ENCODE assay signal across 25 cellular contexts in the genomic region with DNA sequence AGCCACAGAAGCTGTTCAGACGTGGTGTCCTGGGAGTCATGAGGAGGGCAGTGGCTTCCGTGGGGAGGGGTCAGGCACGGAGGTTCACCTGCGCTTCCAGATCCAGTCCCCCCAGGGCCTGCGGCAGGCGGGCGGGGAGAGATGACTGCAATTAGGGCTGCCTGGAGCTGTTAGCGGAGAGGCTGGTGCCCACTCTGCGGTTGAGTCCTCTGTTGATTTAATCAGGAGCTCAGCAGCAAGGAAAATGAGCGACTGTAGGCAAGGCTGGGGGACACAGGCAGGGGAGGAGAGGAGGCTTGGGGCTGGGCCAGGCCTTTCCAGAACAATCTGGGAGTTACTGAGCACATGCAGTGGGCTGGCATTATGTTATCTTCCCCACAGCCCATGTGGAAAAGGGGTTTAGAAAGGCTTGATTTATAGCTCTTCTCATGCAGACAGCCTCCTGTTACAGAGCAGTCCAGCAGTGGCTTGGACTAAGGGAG. TPM values are rescaled to one million over a fixed set of nuclear protein-coding genes. Genes with fewer than 3 reads are reported as not detected.
A peak's percentile ranks its signal among the peaks of the same experiment; 100 is the strongest.
DNase-seq lines count a peak whose midpoint lies in the region; TF ChIP-seq lines count a peak whose summit lies in the region.
"Had no signal": no experiment of that assay in that cellular context is flagged by ENCODE, and none has a peak within 500 bp of the region (broad histone marks: within the 10 kb centered on the region; RNA-seq: fewer than 3 reads in every experiment).

No MANE protein-coding gene starts in this region.

- H3K4me3 ChIP-seq in osteoblast (ENCODE audit: insufficient read depth, low read length): no peak overlapping the region
- H3K4me3 ChIP-seq: gastrocnemius medialis, MG63, Peyer's patch, SJSA1, uterus had no signal

- peak; percentile 35 for DNase-seq in G401 (ENCODE audit: low spot score)
- DNase-seq in NCI-H2227 (lab: John Stamatoyannopoulos, UW; ENCODE audit: unreplicated experiment): peak; percentile 62
- peak; percentile 70 for DNase-seq in amniotic epithelial cell (ENCODE audit: low read depth)
- DNase-seq in osteoblast (ENCODE audit: insufficient read length, low spot score, missing footprints): peak; percentile 86
- DNase-seq in 8988T: no peak
- no peak for DNase-seq in HEK293T (ENCODE audit: extremely low spot score)
- DNase-seq in NOMO-1 (lab: John Stamatoyannopoulos, UW; ENCODE audit: unreplicated experiment in 2 of 2): no peak
- DNase-seq: activated CD4-positive, alpha-beta T cell treated with anti-CD3 and anti-CD28 coated beads for 1 hour; activated gamma-delta T cell; activated T-cell treated with anti-CD3 and anti-CD28 coated beads, Interleukin-2, amount 50 U/mL, for 1 hour; CD4-positive, alpha-beta T cell; cerebellar nuclear complex; gastrocnemius medialis; GOT3; hippocampal formation; KBM-7; MG63; NCI-H1105 treated with DMSO at 0.1 percent for 48 hours; NCI-H2171; NCI-H69; Peyer's patch; stimulated activated naive CD4-positive, alpha-beta T cell treated with Interleukin-2 at 50 U/mL for 16 hours; uterus had no signal

- peaks cover 26% of the 10 kb centered on the region for H3K4me1 ChIP-seq in osteoblast (ENCODE audit: insufficient read depth, low read length)

- CTCF ChIA-PET in HEK293T (lab: Yijun Ruan, JAX): no interaction called here

- no peaks in the 10 kb centered on the region for H3K79me2 ChIP-seq in osteoblast (ENCODE audit: insufficient read depth, low read length)

- no peak overlapping the region for H2AFZ ChIP-seq in osteoblast (ENCODE audit: low read length)

- POLR2A ChIA-PET in HEK293T (lab: Yijun Ruan, JAX): interaction anchor here (0.6 to 2.3 kb wide), 6 partner anchors 17 to 79 kb away, joined by 3 to 5 read pairs (median 3); a partner anchor contains a TSS

- H3K27me3 ChIP-seq in osteoblast (ENCODE audit: insufficient read depth, low read length): no peaks in the 10 kb centered on the region
- H3K27me3 ChIP-seq: gastrocnemius medialis, MG63, neutrophil, Peyer's patch, SJSA1, uterus had no signal

- TF ChIP-seq CTCF in osteoblast (IDR thresholded peaks at IDR 0.05; ENCODE audit: extremely low read depth, low read depth, low read length): no peak

- H4K20me1 ChIP-seq in osteoblast (ENCODE audit: insufficient read depth, low read length): no peaks in the 10 kb centered on the region

- H3K9me3 ChIP-seq in osteoblast (ENCODE audit: low read depth, low read length): no peaks in the 10 kb centered on the region
- H3K9me3 ChIP-seq: gastrocnemius medialis, MG63, neutrophil, Peyer's patch, SJSA1, uterus had no signal

- no peak overlapping the region for H3K27ac ChIP-seq in osteoblast (ENCODE audit: low read depth, low read length)
- H3K27ac ChIP-seq: gastrocnemius medialis, neutrophil, SJSA1, uterus had no signal

- peaks cover 47% of the 10 kb centered on the region for H3K36me3 ChIP-seq in osteoblast (ENCODE audit: insufficient read depth, low read length)
- H3K36me3 ChIP-seq: uterus had no signal

- in situ Hi-C loops in G401 (cut with HindIII; ENCODE audit: low sequenced_read_pairs): no loop called here

- H3K4me2 ChIP-seq in osteoblast (ENCODE audit: insufficient read depth, low read length): no peak overlapping the region

TF ChIP-seq in HEK293T, 16 proteins besides CTCF, POLR2A, EP300 and RAD21:
- TF ChIP-seq NFRKB (IDR thresholded peaks at IDR 0.05) (no peak), SUZ12 (IDR thresholded peaks at IDR 0.05) (no peak), FOXM1 (IDR thresholded peaks at IDR 0.05; ENCODE audit: borderline replicate concordance) (no peak), TARDBP (IDR thresholded peaks at IDR 0.05) (no peak), ELF4 (IDR thresholded peaks at IDR 0.05) (no peak), L3MBTL2 (conservative IDR thresholded peaks at IDR 0.05) (no peak), FOXK2 (IDR thresholded peaks at IDR 0.05) (no peak), FOXA1 (IDR thresholded peaks at IDR 0.05) (no peak), ZNF384 (IDR thresholded peaks at IDR 0.05) (no peak), CTBP1 (IDR thresholded peaks at IDR 0.05; ENCODE audit: borderline replicate concordance) (no peak), LEF1 (IDR thresholded peaks at IDR 0.05; ENCODE audit: borderline replicate concordance) (no peak)
- TF ChIP-seq, protein P1, sequence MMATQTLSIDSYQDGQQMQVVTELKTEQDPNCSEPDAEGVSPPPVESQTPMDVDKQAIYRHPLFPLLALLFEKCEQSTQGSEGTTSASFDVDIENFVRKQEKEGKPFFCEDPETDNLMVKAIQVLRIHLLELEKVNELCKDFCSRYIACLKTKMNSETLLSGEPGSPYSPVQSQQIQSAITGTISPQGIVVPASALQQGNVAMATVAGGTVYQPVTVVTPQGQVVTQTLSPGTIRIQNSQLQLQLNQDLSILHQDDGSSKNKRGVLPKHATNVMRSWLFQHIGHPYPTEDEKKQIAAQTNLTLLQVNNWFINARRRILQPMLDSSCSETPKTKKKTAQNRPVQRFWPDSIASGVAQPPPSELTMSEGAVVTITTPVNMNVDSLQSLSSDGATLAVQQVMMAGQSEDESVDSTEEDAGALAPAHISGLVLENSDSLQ (IDR thresholded peaks at IDR 0.05): no peak

RNA-seq across cellular contexts. Expression of a gene that starts 13.1 kb away (rescaled TPM):
- total RNA-seq in G401 (2014; rRNA removed; shearing (Covaris generic)): 59.3 and 62.7 TPM in 2 replicates
- 25.3 and 25.6 TPM in 2 replicates for total RNA-seq in osteoblast

RNA-seq across cellular contexts. Expression of a gene that starts 17.7 kb away (rescaled TPM):
- 293 and 394 TPM in 2 replicates for total RNA-seq in G401 (2014; rRNA removed; shearing (Covaris generic))
- 136 and 139 TPM in 2 replicates for total RNA-seq in osteoblast

RNA-seq across cellular contexts. Expression of a gene that starts 20.1 kb away (rescaled TPM):
- 146 and 183 TPM in 2 replicates for total RNA-seq in G401 (2014; rRNA removed; shearing (Covaris generic))
- total RNA-seq in osteoblast: 70.9 and 71.3 TPM in 2 replicates

RNA-seq across cellular contexts. Expression of a gene that starts 21.2 kb away (rescaled TPM):
- 17.8 and 25.9 TPM in 2 replicates for total RNA-seq in G401 (2014; rRNA removed; shearing (Covaris generic))
- 13.3 and 18.5 TPM in 2 replicates for total RNA-seq in osteoblast

RNA-seq across cellular contexts. Expression of a gene that starts 23.5 kb away (rescaled TPM):
- total RNA-seq in G401 (2014; rRNA removed; shearing (Covaris generic)): 20.6 and 27.8 TPM in 2 replicates
- 31.1 and 32.7 TPM in 2 replicates for total RNA-seq in osteoblast

Comparison
In these comparisons a context has a peak if more than half of its experiments do, and no peak if none do; other contexts are left out.
1. DNase-seq: peak in G401 (single experiment), NCI-H2227 (single experiment), amniotic epithelial cell (single experiment) and osteoblast (single experiment); none in 8988T (single experiment), HEK293T (single experiment) and NOMO-1 (0 of 2).